In the genomic region with DNA sequence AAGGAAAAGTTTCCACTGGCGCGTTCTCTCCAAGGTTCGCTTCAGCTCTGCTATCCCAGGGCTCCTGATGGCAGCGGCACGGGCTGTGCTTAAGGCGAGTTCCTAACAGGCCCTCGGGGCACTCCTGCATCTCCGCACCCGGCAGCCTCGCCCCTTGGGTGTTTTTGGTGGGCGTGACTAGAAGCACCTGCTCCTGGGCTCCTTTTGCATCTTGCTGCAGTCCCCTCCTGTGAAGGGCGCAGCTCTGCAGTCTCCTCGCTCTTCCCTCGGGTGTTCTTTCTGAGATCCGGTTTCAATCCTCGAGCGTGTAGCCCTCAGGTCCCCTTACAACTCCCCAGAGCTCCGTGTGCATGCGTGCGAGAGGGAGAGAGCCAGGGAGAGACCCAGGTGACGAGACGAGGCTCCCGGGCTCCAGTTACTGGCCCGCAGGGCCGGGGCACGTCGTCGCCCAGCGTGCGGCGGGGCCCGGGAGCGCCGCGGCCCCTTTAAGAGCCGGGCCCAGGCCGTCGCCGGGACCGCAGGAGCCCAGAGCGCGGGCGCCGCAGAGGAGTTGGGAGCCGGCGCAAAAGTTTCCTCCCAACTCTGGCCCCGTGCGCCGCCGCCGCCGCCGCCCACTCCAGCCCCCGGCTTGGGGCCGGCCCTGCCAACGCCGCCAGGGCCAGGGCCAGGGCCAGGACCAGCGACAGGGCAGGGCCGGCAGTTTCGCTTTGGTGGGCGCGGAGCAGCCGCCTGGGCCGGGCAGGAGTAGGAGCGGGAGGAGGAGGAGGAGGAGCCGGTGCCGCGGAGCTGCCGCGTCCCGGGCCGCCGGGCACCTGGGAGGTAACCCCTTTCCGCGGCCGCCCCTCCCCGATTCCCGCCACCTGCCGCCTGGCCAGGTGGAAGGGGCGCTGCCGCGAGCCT, we compare ENCODE assay signal across 8 cellular contexts. TPM values are rescaled to one million over a fixed set of nuclear protein-coding genes. Genes with fewer than 3 reads are reported as not detected.
DNase-seq lines count a peak whose midpoint lies in the region; ATAC-seq and TF ChIP-seq lines count a peak whose summit lies in the region.

A gene with protein sequence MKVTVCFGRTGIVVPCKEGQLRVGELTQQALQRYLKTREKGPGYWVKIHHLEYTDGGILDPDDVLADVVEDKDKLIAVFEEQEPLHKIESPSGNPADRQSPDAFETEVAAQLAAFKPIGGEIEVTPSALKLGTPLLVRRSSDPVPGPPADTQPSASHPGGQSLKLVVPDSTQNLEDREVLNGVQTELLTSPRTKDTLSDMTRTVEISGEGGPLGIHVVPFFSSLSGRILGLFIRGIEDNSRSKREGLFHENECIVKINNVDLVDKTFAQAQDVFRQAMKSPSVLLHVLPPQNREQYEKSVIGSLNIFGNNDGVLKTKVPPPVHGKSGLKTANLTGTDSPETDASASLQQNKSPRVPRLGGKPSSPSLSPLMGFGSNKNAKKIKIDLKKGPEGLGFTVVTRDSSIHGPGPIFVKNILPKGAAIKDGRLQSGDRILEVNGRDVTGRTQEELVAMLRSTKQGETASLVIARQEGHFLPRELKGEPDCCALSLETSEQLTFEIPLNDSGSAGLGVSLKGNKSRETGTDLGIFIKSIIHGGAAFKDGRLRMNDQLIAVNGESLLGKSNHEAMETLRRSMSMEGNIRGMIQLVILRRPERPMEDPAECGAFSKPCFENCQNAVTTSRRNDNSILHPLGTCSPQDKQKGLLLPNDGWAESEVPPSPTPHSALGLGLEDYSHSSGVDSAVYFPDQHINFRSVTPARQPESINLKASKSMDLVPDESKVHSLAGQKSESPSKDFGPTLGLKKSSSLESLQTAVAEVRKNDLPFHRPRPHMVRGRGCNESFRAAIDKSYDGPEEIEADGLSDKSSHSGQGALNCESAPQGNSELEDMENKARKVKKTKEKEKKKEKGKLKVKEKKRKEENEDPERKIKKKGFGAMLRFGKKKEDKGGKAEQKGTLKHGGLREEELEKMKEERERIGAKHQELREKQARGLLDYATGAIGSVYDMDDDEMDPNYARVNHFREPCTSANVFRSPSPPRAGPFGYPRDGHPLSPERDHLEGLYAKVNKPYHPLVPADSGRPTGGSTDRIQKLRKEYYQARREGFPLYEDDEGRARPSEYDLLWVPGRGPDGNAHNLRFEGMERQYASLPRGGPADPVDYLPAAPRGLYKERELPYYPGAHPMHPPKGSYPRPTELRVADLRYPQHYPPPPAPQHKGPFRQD (N-terminal part only) (plus strand): TSS at position 515 of the 900 bp plus-strand sequence. CDS start 525 bp downstream, outside the sequence.

- H3K36me3 ChIP-seq in NT2/D1 (ENCODE audit: insufficient read depth, insufficient read length, low read length) (no peaks in the 10 kb centered on the region), heart right ventricle (no peaks in the 10 kb centered on the region), ovary (no peaks in the 10 kb centered on the region)

- intact Hi-C loops in heart right ventricle (cut with DNase I) (loop anchor here in 2 of 10 donors (5.0 to 10.0 kb wide), 2 partner anchors 150 to 223 kb away; no protein-coding TSS in a partner anchor), ovary (cut with DNase I) (loop anchor here in 1 of 4 donors (5.0 to 10.0 kb wide), 2 partner anchors 57 to 140 kb away; no protein-coding TSS in a partner anchor)

- 0 to 1% methylated on average over 70 to 82 of the region's 82 CpGs for WGBS in heart right ventricle, 2 donors
- 0 to 1% (median 1%) methylated on average over 44 to 81 of the region's 82 CpGs for WGBS in ovary, 3 donors

- no peak for TF ChIP-seq EP300 in ovary (IDR thresholded peaks at IDR 0.05)

- ATAC-seq in GM19025 (IDR thresholded peaks at IDR 0.05; ENCODE audit: low read depth, unreplicated experiment) (peak; percentile 68), HG03354 (IDR thresholded peaks at IDR 0.05; ENCODE audit: poor library complexity, severe bottlenecking, unreplicated experiment) (peak; percentile 70), heart right ventricle (peak; percentile 93 to 99 (median 96))

- H3K27ac ChIP-seq in heart right ventricle: peak within 1 kb of the TSS; percentile 54 to 85 (median 76)
- H3K27ac ChIP-seq in ovary: peak within 1 kb of the TSS; percentile 88 to 89

- no peaks in the 10 kb centered on the region for H3K9me3 ChIP-seq in NT2/D1 (ENCODE audit: insufficient read depth, low read length)
- no peaks in the 10 kb centered on the region for H3K9me3 ChIP-seq in heart right ventricle
- H3K9me3 ChIP-seq in ovary: no peaks in the 10 kb centered on the region

- H3K9ac ChIP-seq in NT2/D1 (ENCODE audit: insufficient read length, low read depth): peak within 1 kb of the TSS; percentile 74

- peak; percentile 69 for DNase-seq in AG08395 (ENCODE audit: low spot score)
- DNase-seq in NT2/D1 (ENCODE audit: low read depth, low spot score): peak; percentile 54
- peak; percentile 47 for DNase-seq in amniotic epithelial cell (ENCODE audit: low read depth)
- DNase-seq in heart right ventricle: peak; percentile 37 to 65
- peak; percentile 54 to 77 (median 65) for DNase-seq in ovary
- no peak for DNase-seq in SHP77 (lab: John Stamatoyannopoulos, UW)

- no peaks in the 10 kb centered on the region for H3K4me1 ChIP-seq in NT2/D1 (ENCODE audit: insufficient read depth, insufficient read length)
- peaks cover 0 to 29% (median 21%) of the 10 kb centered on the region in 9 donors for H3K4me1 ChIP-seq in heart right ventricle
- peaks cover 3% of the 10 kb centered on the region for H3K4me1 ChIP-seq in ovary (ENCODE audit: insufficient read depth)

- H3K27me3 ChIP-seq in NT2/D1 (ENCODE audit: insufficient read depth, insufficient read length): peaks cover 44% of the 10 kb centered on the region
- H3K27me3 ChIP-seq in heart right ventricle: peaks cover 0 to 28% (median 0%) of the 10 kb centered on the region in 7 donors
- H3K27me3 ChIP-seq in ovary: no peaks in the 10 kb centered on the region

- TF ChIP-seq CTCF in heart right ventricle (IDR thresholded peaks at IDR 0.05) (no peak), ovary (IDR thresholded peaks at IDR 0.05) (no peak)

- TF ChIP-seq POLR2A in ovary (IDR thresholded peaks at IDR 0.05): no peak

- peak within 1 kb of the TSS; percentile 68 for H3K4me3 ChIP-seq in NT2/D1 (ENCODE audit: insufficient read length, low read depth)
- H3K4me3 ChIP-seq in heart right ventricle: peak within 1 kb of the TSS; percentile 84 to 98 (median 94)
- peak within 1 kb of the TSS; percentile 83 for H3K4me3 ChIP-seq in ovary

RNA-seq across cellular contexts. Expression of the gene that starts here (rescaled TPM):
- total RNA-seq in heart right ventricle (10 to 100 TPM in 2 of 10 donors, 1 to 10 TPM in 8; 6.7 to 12.4 (median 8.9) TPM), ovary (10 to 100 TPM; 21.4 to 46.6 (median 29.7) TPM)
- polyA plus RNA-seq in heart right ventricle (1 to 10 TPM in 1 of 2 donors, under 1 TPM in 1; 0.46 to 2.4 TPM), ovary (10 to 100 TPM in 1 of 2 donors, 1 to 10 TPM in 1; 8.2 to 16.7 TPM)

Comparison
In these comparisons a context has a peak if more than half of its experiments do, and no peak if none do; other contexts are left out.
1. DNase-seq: peak in AG08395 (single experiment), NT2/D1 (single experiment), amniotic epithelial cell (single experiment), heart right ventricle (2 of 2) and ovary (5 of 5); none in SHP77 (0 of 2).
2. Peak in every context shown above with its lines, with median percentiles within 50 percentile points of each other: ATAC-seq and H3K4me3 ChIP-seq.